In genomic region chr5:179596421-179596820, GRCh38 we compare ENCODE assay signal across 11 cellular contexts.
"Had no signal": no experiment of that assay in that cellular context is flagged by ENCODE, and none has a peak within 500 bp of the region (broad histone marks: within the 10 kb centered on the region; RNA-seq: fewer than 3 reads in every experiment).

No MANE protein-coding gene starts in this region.

- DNase-seq: activated CD4-positive, CD25-positive, alpha-beta regulatory T cell treated with anti-CD3 and anti-CD28 coated beads, Interleukin-2, amount 50 U/mL, for 72 hours; erythroblast; islet precursor cell; naive B cell; sigmoid colon; spleen had no signal

- H3K4me1 ChIP-seq: adrenal gland, parathyroid adenoma, sigmoid colon, suprapubic skin had no signal

- H3K4me3 ChIP-seq: adrenal gland, cardiac muscle cell, lung, sigmoid colon, spleen, suprapubic skin had no signal

- H3K9me3 ChIP-seq: adrenal gland, sigmoid colon, spleen, suprapubic skin had no signal

- H3K27me3 ChIP-seq: adrenal gland, cardiac muscle cell, sigmoid colon, spleen, suprapubic skin had no signal

- H3K27ac ChIP-seq: adrenal gland, cardiac muscle cell, parathyroid adenoma, spleen, suprapubic skin had no signal
